ENCODE assay signal across 4 cellular contexts in the genomic region with DNA sequence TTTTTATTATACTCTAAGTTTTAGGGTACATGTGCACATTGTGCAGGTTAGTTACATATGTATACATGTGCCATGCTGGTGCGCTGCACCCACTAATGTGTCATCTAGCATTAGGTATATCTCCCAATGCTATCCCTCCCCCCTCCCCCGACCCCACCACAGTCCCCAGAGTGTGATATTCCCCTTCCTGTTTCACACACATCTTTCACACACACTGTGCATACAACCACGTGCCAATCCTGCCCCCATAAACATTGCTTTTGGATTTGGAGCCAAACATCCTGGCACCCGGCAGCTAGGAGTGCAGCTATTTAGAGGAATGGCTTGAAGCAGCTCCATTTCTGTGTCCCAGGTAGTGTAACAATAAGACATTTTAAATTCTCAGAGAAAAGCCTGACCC. TPM values are rescaled to one million over a fixed set of nuclear protein-coding genes. Genes with fewer than 3 reads are reported as not detected.
"Had no signal": no experiment of that assay in that cellular context is flagged by ENCODE, and none has a peak within 500 bp of the region (broad histone marks: within the 10 kb centered on the region; RNA-seq: fewer than 3 reads in every experiment).

No MANE protein-coding gene starts in this region.

RNA-seq across cellular contexts. Expression of gene FAM72D, which starts 51.4 kb away (rescaled TPM):
- total RNA-seq: psoas muscle, right atrium auricular region had no signal
- polyA plus RNA-seq: naive thymus-derived CD4-positive, alpha-beta T cell; naive thymus-derived CD8-positive, alpha-beta T cell had no signal
